Comparison of ENCODE assay signal across 19 cellular contexts in the genomic region with DNA sequence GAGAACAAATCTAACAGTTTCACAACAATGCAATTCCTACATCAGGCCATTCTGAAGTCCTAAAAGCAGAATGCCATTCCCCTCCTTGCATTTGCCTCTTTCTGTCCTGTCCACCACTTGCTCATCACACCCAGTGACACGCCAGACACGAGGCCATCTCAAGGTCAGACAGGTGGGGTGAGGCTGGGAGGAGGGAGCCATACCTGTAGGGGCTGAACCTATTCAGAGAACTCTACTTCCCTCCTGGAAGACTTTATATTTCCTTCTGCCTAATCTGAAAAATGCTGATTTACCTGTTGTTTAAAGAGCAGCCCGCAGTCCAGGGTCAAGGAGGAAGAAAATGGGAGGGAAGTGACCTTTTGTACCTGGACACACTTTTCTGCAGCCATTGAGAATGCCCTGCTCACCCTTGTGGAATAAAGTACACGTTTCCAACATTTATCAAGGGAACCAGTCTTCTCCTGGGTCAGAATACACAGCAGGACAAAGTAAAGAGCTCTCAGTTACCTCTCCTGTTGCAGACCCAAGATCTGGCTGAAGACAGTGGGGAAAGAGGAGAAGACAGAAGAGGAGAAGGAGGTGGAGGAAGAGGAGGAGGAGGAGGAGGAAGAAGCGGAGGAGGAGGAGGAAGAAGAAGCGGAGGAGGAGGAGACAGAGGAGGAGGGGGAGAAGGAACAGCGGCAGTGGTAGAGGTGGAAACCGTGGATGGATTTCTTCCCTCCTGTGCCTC. TPM values are rescaled to one million over a fixed set of nuclear protein-coding genes. Genes with fewer than 3 reads are reported as not detected.
DNase-seq lines count a peak whose midpoint lies in the region; ATAC-seq and TF ChIP-seq lines count a peak whose summit lies in the region.
"Had no signal": no experiment of that assay in that cellular context is flagged by ENCODE, and none has a peak within 500 bp of the region (broad histone marks: within the 10 kb centered on the region; RNA-seq: fewer than 3 reads in every experiment).

No MANE protein-coding gene starts in this region.

- no peak overlapping the region for H3K18ac ChIP-seq in neuronal stem cell (ENCODE audit: low read length)

- intact Hi-C loops in vagina (cut with DNase I) = no loop called here

- H3K27ac ChIP-seq in epithelial cell of prostate (peak overlapping the region; percentile 75), neuronal stem cell (replicated peaks; ENCODE audit: low read length) (no peak overlapping the region), vagina (peak overlapping the region; percentile 1)

- H3K4ac ChIP-seq in neuronal stem cell (ENCODE audit: low read length) = no peak overlapping the region

- H4K8ac ChIP-seq in neuronal stem cell (ENCODE audit: low read depth, low read length) = no peak overlapping the region

- H3K9me3 ChIP-seq in neuronal stem cell (replicated peaks in 1 of 2; ENCODE audit: control insufficient read depth in 2 of 2, insufficient read depth in 1 of 2, low read depth in 1 of 2, low read length in 2 of 2) = no peaks in the 10 kb centered on the region
- no peaks in the 10 kb centered on the region for H3K9me3 ChIP-seq in vagina

- H3K4me3 ChIP-seq in neuronal stem cell (ENCODE audit: low read length in 2 of 2) = no peak overlapping the region
- no peak overlapping the region for H3K4me3 ChIP-seq in vagina

- H3K9ac ChIP-seq in neuronal stem cell (ENCODE audit: low read depth, low read length, poor library complexity) = no peak overlapping the region

- no peak for ATAC-seq in stimulated activated naive CD8-positive, alpha-beta T cell treated with anti-CD3 and anti-CD28 coated beads, Interleukin-15, Interleukin-2, amounts not matched to agents 100 U/mL and 50 U/mL, for 24 hours

- no peaks in the 10 kb centered on the region for H3K36me3 ChIP-seq in neuronal stem cell (replicated peaks in 1 of 2; ENCODE audit: control insufficient read depth in 2 of 2, insufficient read depth in 2 of 2, low read length in 2 of 2)
- H3K36me3 ChIP-seq in vagina = no peaks in the 10 kb centered on the region

- peak overlapping the region; percentile 74 for H3K27ac Mint-ChIP-seq in stimulated activated naive CD8-positive, alpha-beta T cell treated with anti-CD3 and anti-CD28 coated beads, Interleukin-15, Interleukin-2, amounts not matched to agents 100 ng/mL and 50 ng/mL, for 24 hours

- TF ChIP-seq CTCF in vagina (IDR thresholded peaks at IDR 0.05) = no peak

- no CpG with 5 or more reads among the region's 8 CpGs for WGBS in neuronal stem cell (ENCODE audit: extremely low coverage in 2 of 2, insufficient read length in 2 of 2, insufficient replicate concordance in 1 of 2), 2 donors

- H3K4me1 Mint-ChIP-seq in stimulated activated naive CD8-positive, alpha-beta T cell treated with anti-CD3 and anti-CD28 coated beads, Interleukin-15, Interleukin-2, amounts not matched to agents 100 ng/mL and 50 ng/mL, for 24 hours (ENCODE audit: low read depth) = peaks cover 4% of the 10 kb centered on the region

- H3K79me1 ChIP-seq in neuronal stem cell (ENCODE audit: low read depth, low read length) = no peaks in the 10 kb centered on the region

- H2AFZ ChIP-seq in neuronal stem cell (ENCODE audit: low read length) = no peak overlapping the region

- H3K4me3 Mint-ChIP-seq in stimulated activated naive CD8-positive, alpha-beta T cell treated with anti-CD3 and anti-CD28 coated beads, Interleukin-15, Interleukin-2, amounts not matched to agents 100 ng/mL and 50 ng/mL, for 24 hours = no peak overlapping the region

- H2BK120ac ChIP-seq in neuronal stem cell (ENCODE audit: low read depth, low read length) = no peak overlapping the region

- no peaks in the 10 kb centered on the region for H3K4me1 ChIP-seq in neuronal stem cell (ENCODE audit: control insufficient read depth in 2 of 2, insufficient read depth in 1 of 2, low read depth in 1 of 2, low read length in 2 of 2)
- H3K4me1 ChIP-seq in vagina = peaks cover 19% of the 10 kb centered on the region

- no peaks in the 10 kb centered on the region for H3K9me3 Mint-ChIP-seq in stimulated activated naive CD8-positive, alpha-beta T cell treated with anti-CD3 and anti-CD28 coated beads, Interleukin-15, Interleukin-2, amounts not matched to agents 100 ng/mL and 50 ng/mL, for 24 hours

- no peak overlapping the region for H3K14ac ChIP-seq in neuronal stem cell (ENCODE audit: low read length)

- no peak overlapping the region for H2BK15ac ChIP-seq in neuronal stem cell (ENCODE audit: low read length)

- H3K23ac ChIP-seq in neuronal stem cell (ENCODE audit: low read depth, low read length, poor library complexity) = no peak overlapping the region

- no peak overlapping the region for H3K4me2 ChIP-seq in neuronal stem cell (ENCODE audit: insufficient read depth, low read length, poor library complexity, severe bottlenecking)

- no peaks in the 10 kb centered on the region for H3K36me3 Mint-ChIP-seq in stimulated activated naive CD8-positive, alpha-beta T cell treated with anti-CD3 and anti-CD28 coated beads, Interleukin-15, Interleukin-2, amounts not matched to agents 100 ng/mL and 50 ng/mL, for 24 hours (ENCODE audit: low read depth)

- H2BK12ac ChIP-seq in neuronal stem cell (ENCODE audit: low read length) = no peak overlapping the region

- no peak overlapping the region for H2BK5ac ChIP-seq in neuronal stem cell (ENCODE audit: low read length)

- H3K27me3 ChIP-seq in neuronal stem cell (ENCODE audit: control insufficient read depth in 3 of 3, insufficient read depth in 3 of 3, low read depth in 1 of 3, low read length in 3 of 3) (no peaks in the 10 kb centered on the region), vagina (no peaks in the 10 kb centered on the region)

- no peak for DNase-seq in stimulated activated naive CD8-positive, alpha-beta T cell treated with anti-CD3 and anti-CD28 coated beads, Interleukin-15, Interleukin-2, amounts not matched to agents 100 U/mL and 50 U/mL, for 24 hours
- no peak for DNase-seq in epithelial cell of prostate (ENCODE audit: low read depth, low spot score)
- no peak for DNase-seq in neuronal stem cell (ENCODE audit: low spot score)
- DNase-seq in vagina (ENCODE audit: extremely low spot score in 2 of 2) = peak in 1 of 2 donors; percentile 83
- no peak for DNase-seq in NCI-H2196 (lab: John Stamatoyannopoulos, UW; ENCODE audit: unreplicated experiment)
- DNase-seq in NCI-H1105 treated with DMSO at 0.1 percent for 48 hours (lab: John Stamatoyannopoulos, UW) = no peak
- DNase-seq in GF-D8 (lab: John Stamatoyannopoulos, UW) = no peak
- DNase-seq: activated CD4-positive, alpha-beta T cell treated with anti-CD3 and anti-CD28 coated beads for 48 hours; activated T-cell treated with anti-CD3 and anti-CD28 coated beads, Interleukin-2, amount 50 U/mL, for 48 hours; DMS 273 treated with DMSO at 0.1 percent for 48 hours; effector CD8-positive, alpha-beta T cell; kidney glomerular epithelial cell; NCI-H1092 treated with DMSO at 0.1 percent for 48 hours; SW 1271 had no signal

- TF ChIP-seq POLR2A in vagina (IDR thresholded peaks at IDR 0.05) = no peak

- no peak overlapping the region for H2AK5ac ChIP-seq in neuronal stem cell (ENCODE audit: low read depth, low read length)

- H4K91ac ChIP-seq in neuronal stem cell (ENCODE audit: low read depth, low read length, poor library complexity) = peak overlapping the region; percentile 88

- no peaks in the 10 kb centered on the region for H3K27me3 Mint-ChIP-seq in stimulated activated naive CD8-positive, alpha-beta T cell treated with anti-CD3 and anti-CD28 coated beads, Interleukin-15, Interleukin-2, amounts not matched to agents 100 ng/mL and 50 ng/mL, for 24 hours

RNA-seq across cellular contexts. Expression of a gene that starts 1.1 kb away (rescaled TPM):
- polyA plus RNA-seq in neuronal stem cell (2013, experiment 1 of 2) = not detected
- not detected for polyA plus RNA-seq in neuronal stem cell (2013, experiment 2 of 2)
- total RNA-seq in vagina = 8.8 TPM
- total RNA-seq: A673, astrocyte had no signal
- polyA plus RNA-seq: neural cell had no signal

RNA-seq across cellular contexts. Expression of a gene that starts 31.8 kb away (rescaled TPM):
- polyA plus RNA-seq in neuronal stem cell (2013, experiment 1 of 2) = not detected
- polyA plus RNA-seq in neuronal stem cell (2013, experiment 2 of 2) = not detected
- total RNA-seq in vagina = not detected
- total RNA-seq: A673, astrocyte, sciatic nerve had no signal
- polyA plus RNA-seq: neural cell had no signal
